1 cellular context compared by ENCODE assay signal in the genomic region with DNA sequence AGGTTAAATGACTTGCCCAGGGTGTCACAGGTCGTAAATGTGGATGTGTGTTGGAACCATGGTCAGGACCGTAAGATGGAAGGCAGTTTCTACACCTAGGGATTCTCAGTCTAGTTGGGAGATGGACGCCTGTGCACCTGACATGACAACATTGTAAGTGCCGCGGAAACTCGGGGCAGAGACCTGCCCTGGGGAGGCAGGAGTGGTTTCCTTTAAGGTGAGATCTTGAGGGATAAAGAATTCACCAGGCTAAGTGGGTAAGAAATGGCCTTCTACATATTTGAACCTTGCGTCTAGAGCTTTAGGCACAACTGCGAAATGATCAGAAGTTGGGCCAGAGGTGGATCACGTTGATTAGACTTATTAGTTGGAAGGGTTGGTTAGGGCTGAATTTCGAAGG.
TF ChIP-seq lines count a peak whose summit lies in the region.

No MANE protein-coding gene starts in this region.

TF ChIP-seq in GM12878, 131 proteins besides CTCF, POLR2A, EP300 and RAD21:
- TF ChIP-seq NR2F1 (conservative IDR thresholded peaks at IDR 0.05) = no peak
- TF ChIP-seq, protein P1, sequence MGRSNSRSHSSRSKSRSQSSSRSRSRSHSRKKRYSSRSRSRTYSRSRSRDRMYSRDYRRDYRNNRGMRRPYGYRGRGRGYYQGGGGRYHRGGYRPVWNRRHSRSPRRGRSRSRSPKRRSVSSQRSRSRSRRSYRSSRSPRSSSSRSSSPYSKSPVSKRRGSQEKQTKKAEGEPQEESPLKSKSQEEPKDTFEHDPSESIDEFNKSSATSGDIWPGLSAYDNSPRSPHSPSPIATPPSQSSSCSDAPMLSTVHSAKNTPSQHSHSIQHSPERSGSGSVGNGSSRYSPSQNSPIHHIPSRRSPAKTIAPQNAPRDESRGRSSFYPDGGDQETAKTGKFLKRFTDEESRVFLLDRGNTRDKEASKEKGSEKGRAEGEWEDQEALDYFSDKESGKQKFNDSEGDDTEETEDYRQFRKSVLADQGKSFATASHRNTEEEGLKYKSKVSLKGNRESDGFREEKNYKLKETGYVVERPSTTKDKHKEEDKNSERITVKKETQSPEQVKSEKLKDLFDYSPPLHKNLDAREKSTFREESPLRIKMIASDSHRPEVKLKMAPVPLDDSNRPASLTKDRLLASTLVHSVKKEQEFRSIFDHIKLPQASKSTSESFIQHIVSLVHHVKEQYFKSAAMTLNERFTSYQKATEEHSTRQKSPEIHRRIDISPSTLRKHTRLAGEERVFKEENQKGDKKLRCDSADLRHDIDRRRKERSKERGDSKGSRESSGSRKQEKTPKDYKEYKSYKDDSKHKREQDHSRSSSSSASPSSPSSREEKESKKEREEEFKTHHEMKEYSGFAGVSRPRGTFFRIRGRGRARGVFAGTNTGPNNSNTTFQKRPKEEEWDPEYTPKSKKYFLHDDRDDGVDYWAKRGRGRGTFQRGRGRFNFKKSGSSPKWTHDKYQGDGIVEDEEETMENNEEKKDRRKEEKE (IDR thresholded peaks at IDR 0.05) = no peak
- TF ChIP-seq STAT1 (conservative IDR thresholded peaks at IDR 0.05) = no peak
- TF ChIP-seq RBBP5 (conservative IDR thresholded peaks at IDR 0.05) = no peak
- TF ChIP-seq FOS (IDR thresholded peaks at IDR 0.05; ENCODE audit: borderline replicate concordance, extremely low read depth, insufficient read length) = no peak
- TF ChIP-seq JUNB (IDR thresholded peaks at IDR 0.05) = no peak
- no peak for TF ChIP-seq HDGF (IDR thresholded peaks at IDR 0.05)
